In genomic region chrX:63656871-63657580, GRCh38 we compare ENCODE assay signal across 17 cellular contexts.
DNase-seq lines count a peak whose midpoint lies in the region; ATAC-seq and TF ChIP-seq lines count a peak whose summit lies in the region.
"Had no signal": no experiment of that assay in that cellular context is flagged by ENCODE, and none has a peak within 500 bp of the region (broad histone marks: within the 10 kb centered on the region; RNA-seq: fewer than 3 reads in every experiment).

No MANE protein-coding gene starts in this region.

- no peak for TF ChIP-seq CTCF in brain microvascular endothelial cell (IDR thresholded peaks at IDR 0.05; ENCODE audit: low read depth, low read length, missing control alignments)

- H3K4me3 ChIP-seq in brain microvascular endothelial cell (ENCODE audit: low read depth, low read length): no peak overlapping the region
- H3K4me3 ChIP-seq: GM12878, Peyer's patch, spleen had no signal

- H3K27ac ChIP-seq in brain microvascular endothelial cell: peak overlapping the region; percentile 88
- H3K27ac ChIP-seq: Peyer's patch, spleen had no signal

- peak; percentile 62 for DNase-seq in A172 (ENCODE audit: low spot score)
- DNase-seq in HK-2 (ENCODE audit: unreplicated experiment): peak; percentile 10
- DNase-seq in brain microvascular endothelial cell: peak; percentile 82
- DNase-seq in iris pigment epithelial cell (ENCODE audit: low read depth): peak; percentile 88
- no peak for DNase-seq in GDM1 (lab: John Stamatoyannopoulos, UW)
- no peak for DNase-seq in NOMO-1 treated with DMSO at 0.1 percent for 48 hours (lab: John Stamatoyannopoulos, UW; ENCODE audit: unreplicated experiment)
- DNase-seq: activated naive CD4-positive, alpha-beta T cell treated with anti-CD3 and anti-CD28 coated beads for 36 hours; cortex of kidney; DMS153; kidney glomerular epithelial cell; NCI-H1105 treated with DMSO at 0.1 percent for 48 hours; NCI-H345; spleen had no signal

- in situ Hi-C loops in brain microvascular endothelial cell (cut with HindIII; ENCODE audit: low pct_ligation_motif_present, low sequenced_read_pairs): no loop called here

- no peak for ATAC-seq in GM21360 (IDR thresholded peaks at IDR 0.05; ENCODE audit: unreplicated experiment)
- no peak for ATAC-seq in HG03521 (IDR thresholded peaks at IDR 0.05; ENCODE audit: unreplicated experiment)
- ATAC-seq: GM12878 had no signal

- no peaks in the 10 kb centered on the region for H3K36me3 ChIP-seq in brain microvascular endothelial cell (replicated peaks)
- H3K36me3 ChIP-seq: Peyer's patch had no signal

- H3K27me3 ChIP-seq in brain microvascular endothelial cell (replicated peaks): no peaks in the 10 kb centered on the region
- H3K27me3 ChIP-seq: Peyer's patch, spleen had no signal

Comparison
In these comparisons a context has a peak if more than half of its experiments do, and no peak if none do; other contexts are left out.
1. DNase-seq: peak in A172 (single experiment), HK-2 (single experiment), brain microvascular endothelial cell (single experiment) and iris pigment epithelial cell (single experiment); none in GDM1 (single experiment) and NOMO-1 treated with DMSO at 0.1 percent for 48 hours (single experiment).